Comparison of ENCODE assay signal across 28 cellular contexts in genomic region chrX:103733017-103733416, GRCh38. TPM values are rescaled to one million over a fixed set of nuclear protein-coding genes. Genes with fewer than 3 reads are reported as not detected.
"Had no signal": no experiment of that assay in that cellular context is flagged by ENCODE, and none has a peak within 500 bp of the region (broad histone marks: within the 10 kb centered on the region; RNA-seq: fewer than 3 reads in every experiment).

No MANE protein-coding gene starts in this region.

- DNase-seq: activated naive CD4-positive, alpha-beta T cell; activated naive CD8-positive, alpha-beta T cell treated with anti-CD3 and anti-CD28 coated beads, Interleukin-2, amount 10 ng/mL, durations not matched to agents 7 days and 5 days; activated T-cell treated with anti-CD3 and anti-CD28 coated beads, Interleukin-2, amount 50 U/mL, for 24 hours; amniotic stem cell; colonic mucosa; dorsolateral prefrontal cortex; effector memory CD8-positive, alpha-beta T cell; heart right ventricle; left colon; ovary; right cardiac atrium; stimulated activated CD4-positive, alpha-beta T cell treated with anti-CD3 and anti-CD28 coated beads, Interleukin-12 subunit alpha, Interleukin-12 subunit beta, amount 100 ng/mL, for 4 hours; stimulated activated CD4-positive, alpha-beta T cell treated with anti-CD3 and anti-CD28 coated beads, Interleukin-4, amount 100 ng/mL, for 4 hours; substantia nigra; T1000; thyroid gland had no signal

- H3K4me1 Mint-ChIP-seq: activated T-helper 17 cell treated with anti-CD3 and anti-CD28 coated beads, Interleukin-2, amount 50 U/mL, for 72 hours had no signal

- H3K27ac Mint-ChIP-seq: activated naive CD8-positive, alpha-beta T cell treated with anti-CD3 and anti-CD28 coated beads, Interleukin-2, amount 10 ng/mL, durations not matched to agents 7 days and 5 days; activated T-cell treated with anti-CD3 and anti-CD28 coated beads, Interleukin-2, amount 50 U/mL, for 24 hours; activated T-helper 17 cell treated with anti-CD3 and anti-CD28 coated beads, Interleukin-2, amount 50 U/mL, for 72 hours; effector memory CD8-positive, alpha-beta T cell; memory B cell; nephron; stimulated activated naive CD8-positive, alpha-beta T cell treated with anti-CD3 and anti-CD28 coated beads, Interleukin-15, Interleukin-2, amounts not matched to agents 100 ng/mL and 50 ng/mL, for 24 hours; WTC11 had no signal

- H3K36me3 Mint-ChIP-seq: activated naive CD8-positive, alpha-beta T cell treated with anti-CD3 and anti-CD28 coated beads, Interleukin-2, amount 10 ng/mL, durations not matched to agents 7 days and 5 days; memory B cell; WTC11 had no signal

- H3K9me3 Mint-ChIP-seq: activated naive CD8-positive, alpha-beta T cell treated with anti-CD3 and anti-CD28 coated beads, Interleukin-2, amount 10 ng/mL, durations not matched to agents 7 days and 5 days; activated T-cell treated with anti-CD3 and anti-CD28 coated beads, Interleukin-2, amount 50 U/mL, for 24 hours; activated T-helper 17 cell treated with anti-CD3 and anti-CD28 coated beads, Interleukin-2, amount 50 U/mL, for 72 hours; effector memory CD8-positive, alpha-beta T cell; memory B cell; nephron; stimulated activated naive CD8-positive, alpha-beta T cell treated with anti-CD3 and anti-CD28 coated beads, Interleukin-15, Interleukin-2, amounts not matched to agents 100 ng/mL and 50 ng/mL, for 24 hours; WTC11 had no signal

- H3K27me3 Mint-ChIP-seq: stimulated activated naive CD8-positive, alpha-beta T cell treated with anti-CD3 and anti-CD28 coated beads, Interleukin-15, Interleukin-2, amounts not matched to agents 100 ng/mL and 50 ng/mL, for 24 hours had no signal

- H3K4me3 ChIP-seq: breast epithelium, colonic mucosa, dorsolateral prefrontal cortex, esophagus muscularis mucosa, heart right ventricle, ovary, thyroid gland had no signal

- H3K4me3 Mint-ChIP-seq: activated naive CD8-positive, alpha-beta T cell treated with anti-CD3 and anti-CD28 coated beads, Interleukin-2, amount 10 ng/mL, durations not matched to agents 7 days and 5 days; activated T-cell treated with anti-CD3 and anti-CD28 coated beads, Interleukin-2, amount 50 U/mL, for 24 hours; activated T-helper 17 cell treated with anti-CD3 and anti-CD28 coated beads, Interleukin-2, amount 50 U/mL, for 72 hours; effector memory CD8-positive, alpha-beta T cell; memory B cell; nephron; stimulated activated naive CD8-positive, alpha-beta T cell treated with anti-CD3 and anti-CD28 coated beads, Interleukin-15, Interleukin-2, amounts not matched to agents 100 ng/mL and 50 ng/mL, for 24 hours; WTC11 had no signal

RNA-seq across cellular contexts. Expression of gene TMEM31, which starts 22.3 kb away (rescaled TPM):
- total RNA-seq: activated naive CD8-positive, alpha-beta T cell treated with anti-CD3 and anti-CD28 coated beads, Interleukin-2, amount 10 ng/mL, durations not matched to agents 7 days and 5 days; activated T-helper 17 cell treated with anti-CD3 and anti-CD28 coated beads, Interleukin-2, amount 50 U/mL, for 72 hours; breast epithelium; colonic mucosa; endothelial cell of umbilical vein; esophagus muscularis mucosa; left colon; lower leg skin; pulmonary artery endothelial cell; skeletal muscle tissue; thyroid gland; urinary bladder had no signal

RNA-seq across cellular contexts. Expression of gene PLP1, which starts 43.6 kb away (rescaled TPM):
- total RNA-seq: activated naive CD8-positive, alpha-beta T cell treated with anti-CD3 and anti-CD28 coated beads, Interleukin-2, amount 10 ng/mL, durations not matched to agents 7 days and 5 days; activated T-helper 17 cell treated with anti-CD3 and anti-CD28 coated beads, Interleukin-2, amount 50 U/mL, for 72 hours; endothelial cell of umbilical vein; pulmonary artery endothelial cell had no signal
